In genomic region chr7:99102809-99103690, GRCh38 we compare ENCODE assay signal across 1 cellular context.
A peak's percentile ranks its signal among the peaks of the same experiment; 100 is the strongest.
TF ChIP-seq lines count a peak whose summit lies in the region.

No MANE protein-coding gene starts in this region.

TF ChIP-seq in SK-N-SH, 30 proteins besides CTCF, POLR2A, EP300 and RAD21 (continued from another document):
- TF ChIP-seq JUND (IDR thresholded peaks at IDR 0.05) (peak; percentile 86), ELF1 (IDR thresholded peaks at IDR 0.05) (no peak), PBX3 (IDR thresholded peaks at IDR 0.05) (peak; percentile 81), YY1 (IDR thresholded peaks at IDR 0.05; ENCODE audit: low read depth) (no peak), FOSL2 (IDR thresholded peaks at IDR 0.05; ENCODE audit: borderline replicate concordance, low read depth) (peak; percentile 90), SIN3A (IDR thresholded peaks at IDR 0.05; ENCODE audit: borderline replicate concordance, low read depth, low read length) (no peak)
- TF ChIP-seq, protein P1, sequence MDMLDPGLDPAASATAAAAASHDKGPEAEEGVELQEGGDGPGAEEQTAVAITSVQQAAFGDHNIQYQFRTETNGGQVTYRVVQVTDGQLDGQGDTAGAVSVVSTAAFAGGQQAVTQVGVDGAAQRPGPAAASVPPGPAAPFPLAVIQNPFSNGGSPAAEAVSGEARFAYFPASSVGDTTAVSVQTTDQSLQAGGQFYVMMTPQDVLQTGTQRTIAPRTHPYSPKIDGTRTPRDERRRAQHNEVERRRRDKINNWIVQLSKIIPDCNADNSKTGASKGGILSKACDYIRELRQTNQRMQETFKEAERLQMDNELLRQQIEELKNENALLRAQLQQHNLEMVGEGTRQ (IDR thresholded peaks at IDR 0.05; ENCODE audit: borderline replicate concordance, low read depth, low read length), result no peak
- TF ChIP-seq, protein P2, sequence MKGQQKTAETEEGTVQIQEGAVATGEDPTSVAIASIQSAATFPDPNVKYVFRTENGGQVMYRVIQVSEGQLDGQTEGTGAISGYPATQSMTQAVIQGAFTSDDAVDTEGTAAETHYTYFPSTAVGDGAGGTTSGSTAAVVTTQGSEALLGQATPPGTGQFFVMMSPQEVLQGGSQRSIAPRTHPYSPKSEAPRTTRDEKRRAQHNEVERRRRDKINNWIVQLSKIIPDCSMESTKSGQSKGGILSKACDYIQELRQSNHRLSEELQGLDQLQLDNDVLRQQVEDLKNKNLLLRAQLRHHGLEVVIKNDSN (IDR thresholded peaks at IDR 0.05; ENCODE audit: borderline replicate concordance, low read depth), result no peak
